1 cellular context compared by ENCODE assay signal in the genomic region with DNA sequence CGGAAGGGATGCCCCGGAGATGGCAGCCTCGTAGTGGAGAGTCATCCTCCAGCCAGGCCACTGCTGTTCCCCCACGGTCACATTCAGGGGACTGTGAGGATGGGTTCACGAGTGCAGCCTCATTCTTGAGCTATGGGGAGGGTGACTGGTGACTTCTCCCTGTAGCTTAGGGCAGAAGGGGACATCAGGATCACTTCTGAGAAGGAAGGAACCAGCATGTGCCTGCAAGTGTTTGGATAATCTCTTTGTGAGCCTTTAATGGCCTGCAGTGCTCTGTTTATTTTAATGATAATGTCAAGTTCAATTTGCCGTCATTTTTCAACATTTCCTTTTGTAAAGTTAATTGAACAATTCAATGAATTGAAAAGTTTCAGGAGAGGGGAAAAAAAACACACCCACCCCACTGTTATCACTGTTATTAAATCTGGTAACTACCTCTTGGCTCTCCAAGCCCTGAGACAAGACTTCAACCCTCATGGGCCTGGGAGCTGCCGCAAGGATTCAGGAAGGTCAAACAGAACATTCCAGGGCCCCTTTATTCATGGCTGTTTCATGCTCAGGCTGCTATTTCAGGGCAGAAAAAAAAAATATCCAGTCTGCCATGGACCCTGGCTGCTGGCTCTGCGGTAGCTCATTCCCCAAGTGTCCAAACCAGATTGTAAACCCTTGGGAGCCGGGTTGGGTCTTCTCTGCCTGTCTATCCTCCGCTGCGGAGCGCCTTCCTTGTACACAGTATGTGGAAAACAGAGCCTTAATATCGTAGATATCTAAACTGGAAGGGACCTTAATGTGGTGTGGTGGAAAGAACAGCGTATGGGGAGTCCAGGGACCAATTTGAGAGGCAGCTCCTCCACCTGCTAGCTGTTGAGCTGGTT.
TF ChIP-seq lines count a peak whose summit lies in the region.

No MANE protein-coding gene starts in this region.

TF ChIP-seq in GM12878, 131 proteins besides CTCF, POLR2A, EP300 and RAD21 (continued from another document):
- TF ChIP-seq, protein P1, sequence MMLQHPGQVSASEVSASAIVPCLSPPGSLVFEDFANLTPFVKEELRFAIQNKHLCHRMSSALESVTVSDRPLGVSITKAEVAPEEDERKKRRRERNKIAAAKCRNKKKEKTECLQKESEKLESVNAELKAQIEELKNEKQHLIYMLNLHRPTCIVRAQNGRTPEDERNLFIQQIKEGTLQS (IDR thresholded peaks at IDR 0.05; ENCODE audit: borderline replicate concordance, extremely low read depth, low read depth, low read length) = no peak
- TF ChIP-seq RELA (IDR thresholded peaks at IDR 0.05; ENCODE audit: borderline replicate concordance, partially characterized antibody) (no peak), NR2C1 (IDR thresholded peaks at IDR 0.05) (no peak), RCOR1 (conservative IDR thresholded peaks at IDR 0.05; ENCODE audit: low read depth, low read length) (no peak), MYC (IDR thresholded peaks at IDR 0.05; ENCODE audit: insufficient read depth, insufficient read length, insufficient replicate concordance, low read length, severe bottlenecking) (no peak)
